ENCODE assay signal across 8 cellular contexts in genomic region chr3:8954938-8955763, GRCh38. TPM values are rescaled to one million over a fixed set of nuclear protein-coding genes. Genes with fewer than 3 reads are reported as not detected.
DNase-seq lines count a peak whose midpoint lies in the region; ATAC-seq and TF ChIP-seq lines count a peak whose summit lies in the region.

No MANE protein-coding gene starts in this region.

- peak overlapping the region; percentile 25 for H3K27ac Mint-ChIP-seq in neural crest cell (ENCODE audit: unreplicated experiment)

- no peaks in the 10 kb centered on the region for H3K36me3 Mint-ChIP-seq in neural crest cell (ENCODE audit: low read depth)

- H3K9me3 Mint-ChIP-seq in neural crest cell = no peaks in the 10 kb centered on the region

- no peak overlapping the region for H3K4me3 Mint-ChIP-seq in neural crest cell

- ATAC-seq in GM18873 (IDR thresholded peaks at IDR 0.05; ENCODE audit: low FRiP score, unreplicated experiment) (peak; percentile 65), HG02943 (IDR thresholded peaks at IDR 0.05; ENCODE audit: low read depth, unreplicated experiment) (peak; percentile 84), SK-N-SH treated with all-trans-retinoic acid at 6 μM for 48 hours (peak; percentile 88)

- H3K27me3 Mint-ChIP-seq in neural crest cell (ENCODE audit: low read depth) = no peaks in the 10 kb centered on the region

- peaks cover 29% of the 10 kb centered on the region for H3K4me1 Mint-ChIP-seq in neural crest cell

- DNase-seq in neural crest cell (ENCODE audit: low read depth, low spot score) (no peak), cerebellum (ENCODE audit: low spot score) (no peak), NCI-H1694 (lab: John Stamatoyannopoulos, UW) (no peak), DMS153 treated with DMSO at 0.1 percent for 48 hours (lab: John Stamatoyannopoulos, UW; ENCODE audit: unreplicated experiment) (no peak), NCI-H2196 (lab: John Stamatoyannopoulos, UW; ENCODE audit: unreplicated experiment) (no peak)

- TF ChIP-seq CTCF in neural crest cell (conservative IDR thresholded peaks at IDR 0.05) = peak; percentile 31

TF ChIP-seq in SK-N-SH treated with all-trans-retinoic acid at 6 μM for 48 hours, 23 proteins besides CTCF, POLR2A, EP300 and RAD21:
- TF ChIP-seq ARNTL (CRISPR knock-in tag; IDR thresholded peaks at IDR 0.05; ENCODE audit: borderline replicate concordance, low read depth) (no peak), ZNF565 (CRISPR knock-in tag; conservative IDR thresholded peaks at IDR 0.05; ENCODE audit: low read depth) (no peak), ZNF70 (CRISPR knock-in tag; IDR thresholded peaks at IDR 0.05) (no peak), BACH2 (CRISPR knock-in tag; IDR thresholded peaks at IDR 0.05; ENCODE audit: borderline replicate concordance) (no peak), GLIS3 (CRISPR knock-in tag; IDR thresholded peaks at IDR 0.05) (no peak), ZC3H10 (CRISPR knock-in tag; IDR thresholded peaks at IDR 0.05) (no peak), SNAI2 (CRISPR knock-in tag; IDR thresholded peaks at IDR 0.05) (no peak), ZFP30 (CRISPR knock-in tag; IDR thresholded peaks at IDR 0.05) (no peak), PPARA (CRISPR knock-in tag; IDR thresholded peaks at IDR 0.05; ENCODE audit: borderline replicate concordance) (no peak), ESRRG (CRISPR knock-in tag; IDR thresholded peaks at IDR 0.05) (no peak), ISL1 (CRISPR knock-in tag; IDR thresholded peaks at IDR 0.05) (no peak), CSRNP3 (CRISPR knock-in tag; IDR thresholded peaks at IDR 0.05) (no peak), RARB (CRISPR knock-in tag; IDR thresholded peaks at IDR 0.05) (no peak), OSR1 (CRISPR knock-in tag; IDR thresholded peaks at IDR 0.05) (no peak), CREB5 (CRISPR knock-in tag; IDR thresholded peaks at IDR 0.05; ENCODE audit: low read depth) (no peak), POU6F1 (CRISPR knock-in tag; IDR thresholded peaks at IDR 0.05; ENCODE audit: borderline replicate concordance, low read depth) (no peak), ZFP3 (CRISPR knock-in tag; IDR thresholded peaks at IDR 0.05) (no peak)

RNA-seq across cellular contexts. Expression of gene RAD18, which starts 8.1 kb away (rescaled TPM):
- total RNA-seq in neural crest cell (34.2 and 36.3 TPM in 2 replicates), cerebellum (20.1 TPM)
